Comparison of ENCODE assay signal across 24 cellular contexts in genomic region chr6:93806409-93807270, GRCh38.
"Had no signal": no experiment of that assay in that cellular context is flagged by ENCODE, and none has a peak within 500 bp of the region (broad histone marks: within the 10 kb centered on the region; RNA-seq: fewer than 3 reads in every experiment).

No MANE protein-coding gene starts in this region.

- H3K9ac ChIP-seq: KMS-11, SK-N-SH had no signal

- H3K36me3 Mint-ChIP-seq: IgD-negative memory B cell had no signal

- FAIRE-seq: HTR-8/SVneo, K562 had no signal

- H3K27ac ChIP-seq: KMS-11, RWPE1 had no signal

- DNase-seq: Kasumi-1; MM.1S; NCI-H1092 treated with DMSO at 0.1 percent for 48 hours; NCI-H1436; NCI-H187; NCI-H2029; NCI-H2081 treated with DMSO at 0.1 percent for 48 hours; NCI-H2171; NCI-H226; NCI-H446; NCI-H510A; NCI-H524 treated with DMSO at 0.1 percent for 48 hours; NCI-H69; NCI-H774; NK-92 treated with Interleukin-12 subunit alpha and Interleukin-12 subunit beta, amount 100 ng/mL, for 24 hours; PC-3; SHP77; SK-N-SH had no signal

- H3K9me3 ChIP-seq: SK-N-SH had no signal

- H3K4me2 ChIP-seq: KMS-11, SK-N-SH had no signal

- H3K27ac Mint-ChIP-seq: IgD-negative memory B cell had no signal

- H3K27me3 Mint-ChIP-seq: IgD-negative memory B cell had no signal

- H3K4me1 Mint-ChIP-seq: IgD-negative memory B cell had no signal

- ATAC-seq: K562, Panc1, PC-3 had no signal

- H3K4me3 Mint-ChIP-seq: IgD-negative memory B cell had no signal

- H3K4me3 ChIP-seq: K562 had no signal
